25 cellular contexts compared by ENCODE assay signal in genomic region chr16:84625556-84625955, GRCh38.
"Had no signal": no experiment of that assay in that cellular context is flagged by ENCODE, and none has a peak within 500 bp of the region (broad histone marks: within the 10 kb centered on the region; RNA-seq: fewer than 3 reads in every experiment).

No MANE protein-coding gene starts in this region.

- H3K4me3 ChIP-seq: stomach, suprapubic skin, testis, thoracic aorta, thyroid gland, tibial artery, tibial nerve, transverse colon, upper lobe of left lung, upper lobe of right lung, uterus, vagina had no signal

- FAIRE-seq: urothelium cell line had no signal

- H3K27me3 ChIP-seq: stomach, suprapubic skin, testis, thyroid gland, tibial artery, tibial nerve, transverse colon, upper lobe of left lung, upper lobe of right lung, uterus, vagina had no signal

- H3K27ac ChIP-seq: stomach, suprapubic skin, testis, thoracic aorta, thyroid gland, tibial artery, tibial nerve, transverse colon, upper lobe of left lung, upper lobe of right lung, uterus, vagina had no signal

- DNase-seq: stimulated activated CD4-positive, alpha-beta T cell treated with anti-CD3 and anti-CD28 coated beads, Interleukin-2, amount 100 ng/mL, for 48 hours; stimulated activated CD4-positive, alpha-beta T cell treated with anti-CD3 and anti-CD28 coated beads, Interleukin-4, amount 100 ng/mL, for 1 hour; stimulated activated CD4-positive, alpha-beta T cell treated with anti-CD3 and anti-CD28 coated beads, Interleukin-4, amount 100 ng/mL, for 24 hours; stimulated activated CD4-positive, alpha-beta T cell treated with anti-CD3 and anti-CD28 coated beads, Interleukin-4, amount 100 ng/mL, for 4 hours; stimulated activated CD8-positive, alpha-beta memory T cell treated with anti-CD3 and anti-CD28 coated beads, Interleukin-4, amount 100 ng/mL, for 48 hours; stimulated activated naive B cell treated with anti-CD40 and anti-IgM and Interleukin-4, amounts not matched to agents 10 μg/mL and 1 μg/mL and 100 μg/mL, for 72 hours; stimulated activated naive CD4-positive, alpha-beta T cell; stimulated activated naive CD4-positive, alpha-beta T cell treated with Interleukin-2 at 50 U/mL for 16 hours; stimulated activated naive CD8-positive, alpha-beta T cell treated with anti-CD3 and anti-CD28 coated beads, Interleukin-15, amount 100 ng/mL, for 72 hours; stimulated activated naive CD8-positive, alpha-beta T cell treated with anti-CD3 and anti-CD28 coated beads, Interleukin-15, Interleukin-2, amounts not matched to agents 100 U/mL and 50 U/mL, for 24 hours; stomach; substantia nigra; testis; thyroid gland; tibial artery; transverse colon; trophoblast cell; upper lobe of left lung; upper lobe of right lung; uterus had no signal

- H3K9me3 ChIP-seq: stomach, suprapubic skin, testis, thoracic aorta, thyroid gland, tibial artery, tibial nerve, transverse colon, upper lobe of left lung, upper lobe of right lung, uterus, vagina had no signal

- H3K4me1 ChIP-seq: upper lobe of right lung, uterus, vagina had no signal

- H3K36me3 ChIP-seq: stomach, suprapubic skin, thoracic aorta, thyroid gland, tibial artery, tibial nerve, transverse colon, upper lobe of left lung, upper lobe of right lung, uterus, vagina had no signal
